ENCODE assay signal across 8 cellular contexts in genomic region chr16:66604376-66605176, GRCh38. TPM values are rescaled to one million over a fixed set of nuclear protein-coding genes. Genes with fewer than 3 reads are reported as not detected.
DNase-seq lines count a peak whose midpoint lies in the region; ATAC-seq and TF ChIP-seq lines count a peak whose summit lies in the region.

CMTM3 (plus strand) TSS chr16:66604704; CDS start chr16:66604806, 102 bp downstream.

- H3K9me3 Mint-ChIP-seq in CD4-positive, alpha-beta memory T cell = peaks cover 0 to 8% (median 5%) of the 10 kb centered on the region in 8 donors

- 3% methylated on average over 6 of the region's 96 CpGs for WGBS in hepatocyte (ENCODE audit: low lambda C conversion rate, missing lambda C conversion rate)

- peak within 1 kb of the TSS; percentile 73 for H3K27ac ChIP-seq in CD4-positive, alpha-beta memory T cell (ENCODE audit: low read depth, low read length)
- peak within 1 kb of the TSS; percentile 93 for H3K27ac ChIP-seq in ascending aorta
- peak within 1 kb of the TSS; percentile 92 for H3K27ac ChIP-seq in hepatocyte

- peak within 1 kb of the TSS; percentile 89 to 99 (median 92) for H3K4me3 Mint-ChIP-seq in CD4-positive, alpha-beta memory T cell

- H3K9ac ChIP-seq in skeletal muscle satellite cell (ENCODE audit: low read depth, low read length) = peak within 1 kb of the TSS; percentile 90

- POLR2A ChIA-PET in CD4-positive, alpha-beta memory T cell (lab: Charles Lee; ENCODE audit: partially characterized antibody) = interaction anchor here (0.6 to 4.8 kb wide), 29 partner anchors 10 to 555 kb away, joined by 3 to 101 read pairs (median 5); partner anchors contain the start of genes CKLF, CMTM2, DYNC1LI2 and FBXL8

- peaks cover 9% of the 10 kb centered on the region for H3K36me3 ChIP-seq in CD4-positive, alpha-beta memory T cell (ENCODE audit: insufficient read depth, low read length)
- peaks cover 0 to 7% of the 10 kb centered on the region in 2 donors for H3K36me3 ChIP-seq in ascending aorta
- H3K36me3 ChIP-seq in hepatocyte (replicated peaks; ENCODE audit: insufficient read depth, low read depth) = no peaks in the 10 kb centered on the region
- peaks cover 10% of the 10 kb centered on the region for H3K36me3 ChIP-seq in skeletal muscle satellite cell (ENCODE audit: insufficient read depth, low read length)

- intact Hi-C loops in CD4-positive, alpha-beta memory T cell (cut with micrococcal nuclease) = loop anchor here (1.0 to 5.0 kb wide), 10 partner anchors 15 to 227 kb away; partner anchors contain the start of genes CKLF, CMTM4 and DYNC1LI2
- intact Hi-C loops in ascending aorta (cut with DNase I) = loop anchor here (1.0 to 5.0 kb wide), 5 partner anchors 56 to 263 kb away; partner anchors contain the start of gene DYNC1LI2

- peak within 1 kb of the TSS; percentile 47 to 59 for H3K4me3 ChIP-seq in CD4-positive, alpha-beta memory T cell (ENCODE audit: low read length in 2 of 2)
- H3K4me3 ChIP-seq in Jurkat, Clone E6-1 (ENCODE audit: low read length) = peak within 1 kb of the TSS; percentile 78
- H3K4me3 ChIP-seq in ascending aorta = peak within 1 kb of the TSS; percentile 66 to 91
- peak within 1 kb of the TSS; percentile 95 for H3K4me3 ChIP-seq in hepatocyte
- H3K4me3 ChIP-seq in skeletal muscle satellite cell (ENCODE audit: low read length) = peak within 1 kb of the TSS; percentile 95

- peaks cover 23% of the 10 kb centered on the region for H4K20me1 ChIP-seq in hepatocyte (ENCODE audit: insufficient read depth, poor library complexity, severe bottlenecking)

- peaks cover 0 to 4% of the 10 kb centered on the region in 2 donors for H3K27me3 Mint-ChIP-seq in CD4-positive, alpha-beta memory T cell

- H3K4me1 ChIP-seq in CD4-positive, alpha-beta memory T cell (ENCODE audit: insufficient read depth, low read length) = peaks cover 48% of the 10 kb centered on the region
- peaks cover 0 to 18% of the 10 kb centered on the region in 2 donors for H3K4me1 ChIP-seq in ascending aorta
- H3K4me1 ChIP-seq in hepatocyte (ENCODE audit: insufficient read depth) = peaks cover 12% of the 10 kb centered on the region
- H3K4me1 ChIP-seq in skeletal muscle satellite cell (ENCODE audit: control insufficient read depth, insufficient read depth, low read length) = peaks cover 28% of the 10 kb centered on the region

- CTCF ChIA-PET in CD4-positive, alpha-beta memory T cell (lab: Charles Lee; ENCODE audit: partially characterized antibody) = interaction anchor here (0.6 to 3.6 kb wide), 11 partner anchors 15 to 199 kb away, joined by 3 to 17 read pairs (median 6); partner anchors contain the start of gene CKLF

- peak; percentile 38 for ATAC-seq in GM19467 (IDR thresholded peaks at IDR 0.05; ENCODE audit: unreplicated experiment)

- H3K9me2 ChIP-seq in hepatocyte (replicated peaks; ENCODE audit: insufficient read depth) = no peaks in the 10 kb centered on the region

- TF ChIP-seq CTCF in ascending aorta (IDR thresholded peaks at IDR 0.05) (peak; percentile 80 to 87 (median 83)), hepatocyte (IDR thresholded peaks at IDR 0.05; ENCODE audit: poor library complexity) (peak; percentile 87)

- no peaks in the 10 kb centered on the region for H3K9me3 ChIP-seq in CD4-positive, alpha-beta memory T cell (ENCODE audit: control insufficient read depth in 1 of 2, low read length in 2 of 2)
- H3K9me3 ChIP-seq in ascending aorta (no peaks in the 10 kb centered on the region), hepatocyte (ENCODE audit: low read depth) (no peaks in the 10 kb centered on the region), skeletal muscle satellite cell (replicated peaks; ENCODE audit: low read length) (peaks cover 2% of the 10 kb centered on the region)

- peak within 1 kb of the TSS; percentile 84 for H3K4me2 ChIP-seq in hepatocyte
- peak within 1 kb of the TSS; percentile 93 for H3K4me2 ChIP-seq in skeletal muscle satellite cell (ENCODE audit: low read length)

- peak within 1 kb of the TSS; percentile 89 to 96 (median 95) for H3K27ac Mint-ChIP-seq in CD4-positive, alpha-beta memory T cell

- H3K27me3 ChIP-seq in CD4-positive, alpha-beta memory T cell (ENCODE audit: insufficient read depth, low read length) = no peaks in the 10 kb centered on the region
- no peaks in the 10 kb centered on the region for H3K27me3 ChIP-seq in ascending aorta
- no peaks in the 10 kb centered on the region for H3K27me3 ChIP-seq in hepatocyte
- H3K27me3 ChIP-seq in skeletal muscle satellite cell (ENCODE audit: control insufficient read depth, insufficient read depth, low read length) = peaks cover 2% of the 10 kb centered on the region

- H3K36me3 Mint-ChIP-seq in CD4-positive, alpha-beta memory T cell = peaks cover 4 to 15% of the 10 kb centered on the region in 2 donors

- H2AFZ ChIP-seq in hepatocyte = peak within 1 kb of the TSS; percentile 85

- peaks cover 31% of the 10 kb centered on the region for H3K79me2 ChIP-seq in hepatocyte

- DNase-seq in CD4-positive, alpha-beta memory T cell = peak; percentile 68 to 75 (median 73)
- DNase-seq in Jurkat, Clone E6-1 (ENCODE audit: low read depth, low spot score) = peak; percentile 54
- DNase-seq in T-helper 2 cell (peak; percentile 44 to 83 (median 63)), ascending aorta (ENCODE audit: low spot score in 2 of 2) (peak in 1 of 2 donors; percentile 83), hepatocyte (ENCODE audit: low spot score) (peak; percentile 87), GM19240 (ENCODE audit: insufficient read length, low spot score) (no peak)

- peaks cover 24 to 58% (median 38%) of the 10 kb centered on the region in 4 donors for H3K4me1 Mint-ChIP-seq in CD4-positive, alpha-beta memory T cell

RNA-seq across cellular contexts. Expression of gene CMTM3, which starts in this region (rescaled TPM):
- total RNA-seq in CD4-positive, alpha-beta memory T cell = 10 to 100 TPM; 74.2 to 74.3 TPM
- polyA plus RNA-seq in CD4-positive, alpha-beta memory T cell = 100 to 1,000 TPM in 1 of 2 donors, 10 to 100 TPM in 1; 98.8 to 105 TPM
- 103 TPM for polyA plus RNA-seq in Jurkat, Clone E6-1 (2012; ENCODE audit: insufficient read depth, insufficient read length)
- 42.6 TPM for total RNA-seq in ascending aorta
- 28.3 and 32.5 TPM in 2 replicates for total RNA-seq in hepatocyte
- polyA plus RNA-seq in hepatocyte = 55.1 and 75.1 TPM in 2 replicates
- total RNA-seq in skeletal muscle satellite cell (2012; rRNA removed) = 10.4 and 19.0 TPM in 2 replicates
